1 cellular context compared by ENCODE assay signal in the genomic region with DNA sequence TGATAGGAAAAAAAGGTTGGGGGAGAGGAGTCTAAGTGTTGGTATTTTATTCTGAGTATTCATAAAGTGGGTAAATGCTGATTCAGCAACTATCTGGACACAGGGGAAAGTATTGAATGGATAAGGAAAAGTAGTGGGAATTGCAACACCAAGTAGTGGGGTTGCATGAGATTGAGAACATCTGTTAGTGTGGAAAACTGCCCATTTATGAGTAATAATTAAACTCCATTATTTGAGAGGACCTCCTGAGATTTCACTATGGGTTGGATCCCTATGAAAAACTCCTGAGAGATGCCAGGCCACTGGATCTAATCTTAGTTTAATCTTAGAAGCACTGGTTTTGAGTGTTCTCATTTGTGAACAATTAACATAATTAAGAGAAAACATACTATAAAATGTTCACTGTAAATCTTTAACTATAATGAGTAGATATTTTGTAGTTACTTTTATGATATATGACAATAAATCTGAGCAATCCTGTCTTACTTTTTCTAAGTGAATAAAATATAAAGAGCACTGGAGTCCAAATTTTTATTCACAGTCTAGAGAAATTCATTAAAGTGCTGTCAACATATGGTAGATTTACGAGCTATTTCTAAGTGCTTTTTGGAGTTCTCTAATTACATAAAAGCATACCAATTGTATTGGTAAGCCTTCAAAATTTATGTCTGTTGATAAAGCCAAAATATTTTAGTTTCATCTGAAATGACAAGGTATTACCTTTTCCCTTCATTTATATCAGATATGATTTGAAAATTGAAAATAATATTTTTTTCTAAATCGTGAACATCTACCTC.
TF ChIP-seq lines count a peak whose summit lies in the region.

No MANE protein-coding gene starts in this region.

TF ChIP-seq in HEK293, 187 proteins besides CTCF, POLR2A, EP300 and RAD21 (continued from another document):
- peak; percentile 39; the same call in 1 of the 2 replicates for TF ChIP-seq WT1 (tag by site-specific recombination; IDR thresholded peaks at IDR 0.05)
- no peak for TF ChIP-seq ZFP3 (tag by site-specific recombination; IDR thresholded peaks at IDR 0.05; ENCODE audit: low read depth)
- TF ChIP-seq IKZF3 (tag by site-specific recombination; IDR thresholded peaks at IDR 0.05): no peak
- TF ChIP-seq BCL11B (tag by site-specific recombination; IDR thresholded peaks at IDR 0.05; ENCODE audit: low read depth): peak; percentile 48; the same call in 1 of the 2 replicates
- TF ChIP-seq ZNF221 (tag by site-specific recombination; IDR thresholded peaks at IDR 0.05; ENCODE audit: borderline replicate concordance): no peak
- no peak for TF ChIP-seq GLI2 (tag by site-specific recombination; IDR thresholded peaks at IDR 0.05; ENCODE audit: borderline replicate concordance, low read depth)
- TF ChIP-seq YY2 (tag by site-specific recombination; IDR thresholded peaks at IDR 0.05): no peak
- TF ChIP-seq, protein P1, sequence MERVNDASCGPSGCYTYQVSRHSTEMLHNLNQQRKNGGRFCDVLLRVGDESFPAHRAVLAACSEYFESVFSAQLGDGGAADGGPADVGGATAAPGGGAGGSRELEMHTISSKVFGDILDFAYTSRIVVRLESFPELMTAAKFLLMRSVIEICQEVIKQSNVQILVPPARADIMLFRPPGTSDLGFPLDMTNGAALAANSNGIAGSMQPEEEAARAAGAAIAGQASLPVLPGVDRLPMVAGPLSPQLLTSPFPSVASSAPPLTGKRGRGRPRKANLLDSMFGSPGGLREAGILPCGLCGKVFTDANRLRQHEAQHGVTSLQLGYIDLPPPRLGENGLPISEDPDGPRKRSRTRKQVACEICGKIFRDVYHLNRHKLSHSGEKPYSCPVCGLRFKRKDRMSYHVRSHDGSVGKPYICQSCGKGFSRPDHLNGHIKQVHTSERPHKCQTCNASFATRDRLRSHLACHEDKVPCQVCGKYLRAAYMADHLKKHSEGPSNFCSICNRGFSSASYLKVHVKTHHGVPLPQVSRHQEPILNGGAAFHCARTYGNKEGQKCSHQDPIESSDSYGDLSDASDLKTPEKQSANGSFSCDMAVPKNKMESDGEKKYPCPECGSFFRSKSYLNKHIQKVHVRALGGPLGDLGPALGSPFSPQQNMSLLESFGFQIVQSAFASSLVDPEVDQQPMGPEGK (tag by site-specific recombination; IDR thresholded peaks at IDR 0.05): no peak
- TF ChIP-seq ZNF623 (tag by site-specific recombination; IDR thresholded peaks at IDR 0.05): no peak
- TF ChIP-seq ZNF768 (tag by site-specific recombination; IDR thresholded peaks at IDR 0.05): no peak
- TF ChIP-seq, protein P2, sequence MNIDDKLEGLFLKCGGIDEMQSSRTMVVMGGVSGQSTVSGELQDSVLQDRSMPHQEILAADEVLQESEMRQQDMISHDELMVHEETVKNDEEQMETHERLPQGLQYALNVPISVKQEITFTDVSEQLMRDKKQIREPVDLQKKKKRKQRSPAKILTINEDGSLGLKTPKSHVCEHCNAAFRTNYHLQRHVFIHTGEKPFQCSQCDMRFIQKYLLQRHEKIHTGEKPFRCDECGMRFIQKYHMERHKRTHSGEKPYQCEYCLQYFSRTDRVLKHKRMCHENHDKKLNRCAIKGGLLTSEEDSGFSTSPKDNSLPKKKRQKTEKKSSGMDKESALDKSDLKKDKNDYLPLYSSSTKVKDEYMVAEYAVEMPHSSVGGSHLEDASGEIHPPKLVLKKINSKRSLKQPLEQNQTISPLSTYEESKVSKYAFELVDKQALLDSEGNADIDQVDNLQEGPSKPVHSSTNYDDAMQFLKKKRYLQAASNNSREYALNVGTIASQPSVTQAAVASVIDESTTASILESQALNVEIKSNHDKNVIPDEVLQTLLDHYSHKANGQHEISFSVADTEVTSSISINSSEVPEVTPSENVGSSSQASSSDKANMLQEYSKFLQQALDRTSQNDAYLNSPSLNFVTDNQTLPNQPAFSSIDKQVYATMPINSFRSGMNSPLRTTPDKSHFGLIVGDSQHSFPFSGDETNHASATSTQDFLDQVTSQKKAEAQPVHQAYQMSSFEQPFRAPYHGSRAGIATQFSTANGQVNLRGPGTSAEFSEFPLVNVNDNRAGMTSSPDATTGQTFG (tag by site-specific recombination; IDR thresholded peaks at IDR 0.05; ENCODE audit: borderline replicate concordance): no peak
- TF ChIP-seq, protein P3, sequence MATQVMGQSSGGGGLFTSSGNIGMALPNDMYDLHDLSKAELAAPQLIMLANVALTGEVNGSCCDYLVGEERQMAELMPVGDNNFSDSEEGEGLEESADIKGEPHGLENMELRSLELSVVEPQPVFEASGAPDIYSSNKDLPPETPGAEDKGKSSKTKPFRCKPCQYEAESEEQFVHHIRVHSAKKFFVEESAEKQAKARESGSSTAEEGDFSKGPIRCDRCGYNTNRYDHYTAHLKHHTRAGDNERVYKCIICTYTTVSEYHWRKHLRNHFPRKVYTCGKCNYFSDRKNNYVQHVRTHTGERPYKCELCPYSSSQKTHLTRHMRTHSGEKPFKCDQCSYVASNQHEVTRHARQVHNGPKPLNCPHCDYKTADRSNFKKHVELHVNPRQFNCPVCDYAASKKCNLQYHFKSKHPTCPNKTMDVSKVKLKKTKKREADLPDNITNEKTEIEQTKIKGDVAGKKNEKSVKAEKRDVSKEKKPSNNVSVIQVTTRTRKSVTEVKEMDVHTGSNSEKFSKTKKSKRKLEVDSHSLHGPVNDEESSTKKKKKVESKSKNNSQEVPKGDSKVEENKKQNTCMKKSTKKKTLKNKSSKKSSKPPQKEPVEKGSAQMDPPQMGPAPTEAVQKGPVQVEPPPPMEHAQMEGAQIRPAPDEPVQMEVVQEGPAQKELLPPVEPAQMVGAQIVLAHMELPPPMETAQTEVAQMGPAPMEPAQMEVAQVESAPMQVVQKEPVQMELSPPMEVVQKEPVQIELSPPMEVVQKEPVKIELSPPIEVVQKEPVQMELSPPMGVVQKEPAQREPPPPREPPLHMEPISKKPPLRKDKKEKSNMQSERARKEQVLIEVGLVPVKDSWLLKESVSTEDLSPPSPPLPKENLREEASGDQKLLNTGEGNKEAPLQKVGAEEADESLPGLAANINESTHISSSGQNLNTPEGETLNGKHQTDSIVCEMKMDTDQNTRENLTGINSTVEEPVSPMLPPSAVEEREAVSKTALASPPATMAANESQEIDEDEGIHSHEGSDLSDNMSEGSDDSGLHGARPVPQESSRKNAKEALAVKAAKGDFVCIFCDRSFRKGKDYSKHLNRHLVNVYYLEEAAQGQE (tag by site-specific recombination; IDR thresholded peaks at IDR 0.05): no peak
- TF ChIP-seq, protein P4, sequence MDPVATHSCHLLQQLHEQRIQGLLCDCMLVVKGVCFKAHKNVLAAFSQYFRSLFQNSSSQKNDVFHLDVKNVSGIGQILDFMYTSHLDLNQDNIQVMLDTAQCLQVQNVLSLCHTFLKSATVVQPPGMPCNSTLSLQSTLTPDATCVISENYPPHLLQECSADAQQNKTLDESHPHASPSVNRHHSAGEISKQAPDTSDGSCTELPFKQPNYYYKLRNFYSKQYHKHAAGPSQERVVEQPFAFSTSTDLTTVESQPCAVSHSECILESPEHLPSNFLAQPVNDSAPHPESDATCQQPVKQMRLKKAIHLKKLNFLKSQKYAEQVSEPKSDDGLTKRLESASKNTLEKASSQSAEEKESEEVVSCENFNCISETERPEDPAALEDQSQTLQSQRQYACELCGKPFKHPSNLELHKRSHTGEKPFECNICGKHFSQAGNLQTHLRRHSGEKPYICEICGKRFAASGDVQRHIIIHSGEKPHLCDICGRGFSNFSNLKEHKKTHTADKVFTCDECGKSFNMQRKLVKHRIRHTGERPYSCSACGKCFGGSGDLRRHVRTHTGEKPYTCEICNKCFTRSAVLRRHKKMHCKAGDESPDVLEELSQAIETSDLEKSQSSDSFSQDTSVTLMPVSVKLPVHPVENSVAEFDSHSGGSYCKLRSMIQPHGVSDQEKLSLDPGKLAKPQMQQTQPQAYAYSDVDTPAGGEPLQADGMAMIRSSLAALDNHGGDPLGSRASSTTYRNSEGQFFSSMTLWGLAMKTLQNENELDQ (tag by site-specific recombination; IDR thresholded peaks at IDR 0.05; ENCODE audit: low read depth): no peak
- TF ChIP-seq GLIS2 (tag by site-specific recombination; IDR thresholded peaks at IDR 0.05): no peak
- no peak for TF ChIP-seq ZNF837 (tag by site-specific recombination; IDR thresholded peaks at IDR 0.05)
- no peak for TF ChIP-seq SCRT1 (tag by site-specific recombination; IDR thresholded peaks at IDR 0.05; ENCODE audit: borderline replicate concordance)
- no peak for TF ChIP-seq ZNF155 (tag by site-specific recombination; IDR thresholded peaks at IDR 0.05)
- no peak for TF ChIP-seq ZNF354C (tag by site-specific recombination; IDR thresholded peaks at IDR 0.05; ENCODE audit: borderline replicate concordance, low read depth)
- TF ChIP-seq ZBTB48 (tag by site-specific recombination; IDR thresholded peaks at IDR 0.05): no peak
- TF ChIP-seq ZNF366 (tag by site-specific recombination; conservative IDR thresholded peaks at IDR 0.05): peak; percentile 48; the same call in 1 of the 2 replicates
- TF ChIP-seq, protein P5, sequence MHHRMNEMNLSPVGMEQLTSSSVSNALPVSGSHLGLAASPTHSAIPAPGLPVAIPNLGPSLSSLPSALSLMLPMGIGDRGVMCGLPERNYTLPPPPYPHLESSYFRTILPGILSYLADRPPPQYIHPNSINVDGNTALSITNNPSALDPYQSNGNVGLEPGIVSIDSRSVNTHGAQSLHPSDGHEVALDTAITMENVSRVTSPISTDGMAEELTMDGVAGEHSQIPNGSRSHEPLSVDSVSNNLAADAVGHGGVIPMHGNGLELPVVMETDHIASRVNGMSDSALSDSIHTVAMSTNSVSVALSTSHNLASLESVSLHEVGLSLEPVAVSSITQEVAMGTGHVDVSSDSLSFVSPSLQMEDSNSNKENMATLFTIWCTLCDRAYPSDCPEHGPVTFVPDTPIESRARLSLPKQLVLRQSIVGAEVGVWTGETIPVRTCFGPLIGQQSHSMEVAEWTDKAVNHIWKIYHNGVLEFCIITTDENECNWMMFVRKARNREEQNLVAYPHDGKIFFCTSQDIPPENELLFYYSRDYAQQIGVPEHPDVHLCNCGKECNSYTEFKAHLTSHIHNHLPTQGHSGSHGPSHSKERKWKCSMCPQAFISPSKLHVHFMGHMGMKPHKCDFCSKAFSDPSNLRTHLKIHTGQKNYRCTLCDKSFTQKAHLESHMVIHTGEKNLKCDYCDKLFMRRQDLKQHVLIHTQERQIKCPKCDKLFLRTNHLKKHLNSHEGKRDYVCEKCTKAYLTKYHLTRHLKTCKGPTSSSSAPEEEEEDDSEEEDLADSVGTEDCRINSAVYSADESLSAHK (tag by site-specific recombination; IDR thresholded peaks at IDR 0.05): no peak
- TF ChIP-seq, protein P6, sequence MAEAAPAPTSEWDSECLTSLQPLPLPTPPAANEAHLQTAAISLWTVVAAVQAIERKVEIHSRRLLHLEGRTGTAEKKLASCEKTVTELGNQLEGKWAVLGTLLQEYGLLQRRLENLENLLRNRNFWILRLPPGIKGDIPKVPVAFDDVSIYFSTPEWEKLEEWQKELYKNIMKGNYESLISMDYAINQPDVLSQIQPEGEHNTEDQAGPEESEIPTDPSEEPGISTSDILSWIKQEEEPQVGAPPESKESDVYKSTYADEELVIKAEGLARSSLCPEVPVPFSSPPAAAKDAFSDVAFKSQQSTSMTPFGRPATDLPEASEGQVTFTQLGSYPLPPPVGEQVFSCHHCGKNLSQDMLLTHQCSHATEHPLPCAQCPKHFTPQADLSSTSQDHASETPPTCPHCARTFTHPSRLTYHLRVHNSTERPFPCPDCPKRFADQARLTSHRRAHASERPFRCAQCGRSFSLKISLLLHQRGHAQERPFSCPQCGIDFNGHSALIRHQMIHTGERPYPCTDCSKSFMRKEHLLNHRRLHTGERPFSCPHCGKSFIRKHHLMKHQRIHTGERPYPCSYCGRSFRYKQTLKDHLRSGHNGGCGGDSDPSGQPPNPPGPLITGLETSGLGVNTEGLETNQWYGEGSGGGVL (tag by site-specific recombination; IDR thresholded peaks at IDR 0.05): no peak
- no peak for TF ChIP-seq ZNF610 (tag by site-specific recombination; IDR thresholded peaks at IDR 0.05; ENCODE audit: borderline replicate concordance)
